Comparison of ENCODE assay signal across 8 cellular contexts in genomic region chr16:25106567-25107465, GRCh38. TPM values are rescaled to one million over a fixed set of nuclear protein-coding genes. Genes with fewer than 3 reads are reported as not detected.
DNase-seq lines count a peak whose midpoint lies in the region; ATAC-seq and TF ChIP-seq lines count a peak whose summit lies in the region.

No MANE protein-coding gene starts in this region.

- peak in 6 of 9 donors; percentile 35 to 53 (median 46) for TF ChIP-seq CTCF in heart right ventricle (IDR thresholded peaks at IDR 0.05)
- peak in 1 of 2 experiments; percentile 11 for TF ChIP-seq CTCF in tibial artery (IDR thresholded peaks at IDR 0.05)

- H3K4me1 ChIP-seq in heart right ventricle: peaks cover 4 to 40% (median 34%) of the 10 kb centered on the region in 9 donors
- H3K4me1 ChIP-seq in tibial artery: peaks cover 0 to 33% (median 23%) of the 10 kb centered on the region in 4 donors

- H3K4me3 ChIP-seq in heart right ventricle: peak overlapping the region; percentile 64 to 99 (median 86)
- peak overlapping the region; percentile 87 to 93 for H3K4me3 ChIP-seq in tibial artery

- H3K27me3 ChIP-seq in heart right ventricle (no peaks in the 10 kb centered on the region), tibial artery (no peaks in the 10 kb centered on the region)

- WGBS in heart right ventricle, 2 donors: 0 to 1% methylated on average over 63 of the region's 63 CpGs

- ATAC-seq in heart right ventricle: peak; percentile 88 to 94 (median 90)

- intact Hi-C loops in heart right ventricle (cut with DNase I) (loop anchor here in 7 of 10 donors (2.0 to 5.0 kb wide), 4 partner anchors 40 to 55 kb away; no protein-coding TSS in a partner anchor), tibial artery (cut with DNase I; ENCODE audit: low total_unique reads) (loop anchor here (5.0 to 10.0 kb wide), 2 partner anchors 40 to 148 kb away; partner anchors contain the start of gene ZKSCAN2)

- peak overlapping the region; percentile 79 to 96 (median 94) for H3K27ac ChIP-seq in heart right ventricle
- peak overlapping the region; percentile 89 to 92 for H3K27ac ChIP-seq in tibial artery

- DNase-seq in ELF-1 (ENCODE audit: low read depth, low spot score): peak; percentile 95
- peak; percentile 86 for DNase-seq in HCEC 1CT
- DNase-seq in NCI-H1092 treated with DMSO at 0.1 percent for 48 hours (lab: John Stamatoyannopoulos, UW): peak; percentile 77
- peak; percentile 83 for DNase-seq in SW480 (ENCODE audit: low spot score)
- peak; percentile 48 for DNase-seq in amniotic stem cell (lab: John Stamatoyannopoulos, UW)
- DNase-seq in heart right ventricle: peak; percentile 96 to 97
- peak; percentile 85 for DNase-seq in pons (ENCODE audit: low spot score)
- DNase-seq in tibial artery: peak; percentile 95 to 97

- H3K36me3 ChIP-seq in heart right ventricle (no peaks in the 10 kb centered on the region), tibial artery (no peaks in the 10 kb centered on the region)

- H3K9me3 ChIP-seq in heart right ventricle (no peaks in the 10 kb centered on the region), tibial artery (no peaks in the 10 kb centered on the region)

RNA-seq across cellular contexts. Expression of gene LCMT1, which starts 4.7 kb away (rescaled TPM):
- total RNA-seq in heart right ventricle: 10 to 100 TPM; 38.4 to 49.1 (median 44.2) TPM
- 10 to 100 TPM; 36.2 to 46.6 TPM for polyA plus RNA-seq in heart right ventricle

Comparison
In these comparisons a context has a peak if more than half of its experiments do, and no peak if none do; other contexts are left out.
1. Peak in every context shown above with its lines: DNase-seq, ATAC-seq, H3K4me3 ChIP-seq and H3K27ac ChIP-seq.